Comparison of ENCODE assay signal across 20 cellular contexts in genomic region chr2:213669657-213670056, GRCh38.
DNase-seq lines count a peak whose midpoint lies in the region; ATAC-seq, FAIRE-seq and TF ChIP-seq lines count a peak whose summit lies in the region.
"Had no signal": no experiment of that assay in that cellular context is flagged by ENCODE, and none has a peak within 500 bp of the region (broad histone marks: within the 10 kb centered on the region; RNA-seq: fewer than 3 reads in every experiment).

No MANE protein-coding gene starts in this region.

- H3K4me3 ChIP-seq in MM.1S (ENCODE audit: low read length) (no peak overlapping the region), H1 (ENCODE audit: extremely low read depth in 1 of 4, insufficient read depth in 2 of 4, low read depth in 3 of 4, low read length in 4 of 4) (no peak overlapping the region), OCI-LY7 (ENCODE audit: low read depth, low read length, poor library complexity, severe bottlenecking) (no peak overlapping the region)
- H3K4me3 ChIP-seq: A549; BLaER1 treated with 17β-estradiol and CSF1 and Interleukin-3, amounts not matched to agents 10 nM and 100 nM had no signal

- no peaks in the 10 kb centered on the region for H3K79me1 ChIP-seq in H1 (ENCODE audit: low read depth, low read length)

- intact Hi-C loops in OCI-LY7 (cut with micrococcal nuclease; ENCODE audit: unreplicated experiment): no loop called here

- no peak overlapping the region for H2BK5ac ChIP-seq in H1 (ENCODE audit: low read depth, low read length)

- ATAC-seq in GM18867 (IDR thresholded peaks at IDR 0.05; ENCODE audit: unreplicated experiment): peak; percentile 52
- ATAC-seq: A549; CD8-positive, alpha-beta T cell had no signal

- peak overlapping the region; percentile 24; the same call in 1 of the 2 replicates for H3K27ac ChIP-seq in MM.1S (ENCODE audit: low read length)
- no peak overlapping the region for H3K27ac ChIP-seq in H1 (ENCODE audit: low read depth, low read length)
- no peak overlapping the region for H3K27ac ChIP-seq in OCI-LY7 (ENCODE audit: low read depth, low read length, poor library complexity, severe bottlenecking)
- H3K27ac ChIP-seq: 22Rv1; A549; BLaER1 treated with 17β-estradiol and CSF1 and Interleukin-3, amounts not matched to agents 10 nM and 100 nM; C4-2B had no signal

- POLR2A ChIA-PET in H1 (lab: Charles Lee; ENCODE audit: partially characterized antibody): no interaction called here
- POLR2A ChIA-PET in OCI-LY7 (lab: Charles Lee): interaction anchor here (0.7 kb wide), 2 partner anchors 682 to 890 kb away, joined by 3 read pairs; no protein-coding TSS in a partner anchor

- H3K4me2 ChIP-seq in MM.1S (ENCODE audit: low read depth, low read length): peak overlapping the region; percentile 15; the same call in 1 of the 2 replicates
- no peak overlapping the region for H3K4me2 ChIP-seq in H1 (ENCODE audit: insufficient read depth in 1 of 2, low read depth in 2 of 2, low read length in 2 of 2)
- H3K4me2 ChIP-seq in OCI-LY7 (ENCODE audit: low read length): no peak overlapping the region
- H3K4me2 ChIP-seq: A549; BLaER1 treated with 17β-estradiol and CSF1 and Interleukin-3, amounts not matched to agents 10 nM and 100 nM had no signal

- TF ChIP-seq POLR2A in H1 (IDR thresholded peaks at IDR 0.05; ENCODE audit: control extremely low read depth in 1 of 2, low read depth in 2 of 2, low read length in 2 of 2): no peak

- H3K36me3 ChIP-seq in MM.1S (replicated peaks; ENCODE audit: insufficient read depth, low read length): no peaks in the 10 kb centered on the region
- H3K36me3 ChIP-seq in H1 (ENCODE audit: control insufficient read depth in 2 of 4, insufficient read depth in 4 of 4, low read length in 3 of 4): no peaks in the 10 kb centered on the region; a peak in 1 of 8 replicates
- H3K36me3 ChIP-seq in OCI-LY7 (ENCODE audit: insufficient read depth, low read length): no peaks in the 10 kb centered on the region
- H3K36me3 ChIP-seq: BLaER1 treated with 17β-estradiol and CSF1 and Interleukin-3, amounts not matched to agents 10 nM and 100 nM had no signal

- no peak for TF ChIP-seq RAD21 in H1 (IDR thresholded peaks at IDR 0.05 in 1 of 2, conservative IDR thresholded peaks at IDR 0.05 in 1 of 2; ENCODE audit: low read depth in 2 of 2, low read length in 2 of 2)

- H3K27me3 ChIP-seq in MM.1S (replicated peaks; ENCODE audit: insufficient read depth, low read length) (no peaks in the 10 kb centered on the region), H1 (replicated peaks in 1 of 4; ENCODE audit: control insufficient read depth in 3 of 4, extremely low read depth in 1 of 4, insufficient read depth in 3 of 4, low read length in 3 of 4) (no peaks in the 10 kb centered on the region)
- H3K27me3 ChIP-seq: BLaER1 treated with 17β-estradiol and CSF1 and Interleukin-3, amounts not matched to agents 10 nM and 100 nM had no signal

- H3K23me2 ChIP-seq in H1 (ENCODE audit: low read depth, low read length): no peaks in the 10 kb centered on the region

- H3K9ac ChIP-seq in MM.1S (ENCODE audit: low read length) (no peak overlapping the region), H1 (replicated peaks in 1 of 4; ENCODE audit: extremely low read depth in 1 of 4, low read depth in 3 of 4, low read length in 3 of 4) (no peak overlapping the region)
- H3K9ac ChIP-seq: BLaER1 treated with 17β-estradiol and CSF1 and Interleukin-3, amounts not matched to agents 10 nM and 100 nM had no signal

- H3K4ac ChIP-seq in H1 (replicated peaks; ENCODE audit: insufficient read length, low read depth, low read length): no peak overlapping the region

- no peak overlapping the region for H2AK5ac ChIP-seq in H1 (ENCODE audit: low read depth, low read length)

- no peak overlapping the region for H2BK12ac ChIP-seq in H1 (ENCODE audit: low read depth, low read length)

- no peak overlapping the region for H2BK20ac ChIP-seq in H1 (ENCODE audit: low read length)

- no peaks in the 10 kb centered on the region; the same call in 1 of the 2 replicates for H3F3A ChIP-seq in MM.1S (ENCODE audit: insufficient read depth, low read length)

- TF ChIP-seq CTCF in MM.1S (IDR thresholded peaks at IDR 0.05; ENCODE audit: low read length): no peak
- TF ChIP-seq CTCF in H1 (IDR thresholded peaks at IDR 0.05; ENCODE audit: control extremely low read depth in 1 of 3, insufficient read depth in 1 of 3, low read depth in 1 of 3, low read length in 3 of 3): no peak
- no peak for TF ChIP-seq CTCF in OCI-LY7 (conservative IDR thresholded peaks at IDR 0.05; ENCODE audit: low read length)

- H3K4me1 ChIP-seq in MM.1S (ENCODE audit: low read length) (0 out of 2 replicates have a peak, but pooled peaks cover 7% of the 10 kb centered on the region), H1 (replicated peaks in 1 of 4; ENCODE audit: control insufficient read depth in 3 of 4, insufficient read depth in 4 of 4, low read length in 3 of 4) (no peaks in the 10 kb centered on the region), OCI-LY7 (ENCODE audit: insufficient read depth, low read length, poor library complexity, severe bottlenecking) (no peaks in the 10 kb centered on the region)
- H3K4me1 ChIP-seq: A549; BLaER1 treated with 17β-estradiol and CSF1 and Interleukin-3, amounts not matched to agents 10 nM and 100 nM had no signal

- FAIRE-seq in H1 (lab: Jason Lieb, UNC): no peak
- FAIRE-seq: A549, D721Med, G401.6, GM12891, GM19239 had no signal

- H4K5ac ChIP-seq in H1 (ENCODE audit: insufficient read length, low read depth, low read length): no peak overlapping the region

- DNase-seq in MM.1S: peak; percentile 84
- no peak for DNase-seq in H1 (ENCODE audit: low read depth in 1 of 2, low spot score in 2 of 2)
- no peak for DNase-seq in NCI-H1417 treated with DMSO at 0.1 percent for 48 hours (lab: John Stamatoyannopoulos, UW)
- no peak for DNase-seq in OCI-LY7 (ENCODE audit: low spot score)
- DNase-seq: AML-193; Caco-2; Calu3; CD4-positive, alpha-beta T cell; CD8-positive, alpha-beta T cell; DMS79 treated with DMSO at 0.1 percent for 48 hours; GF-D8 had no signal

- H3K9me3 ChIP-seq in MM.1S (replicated peaks; ENCODE audit: insufficient read depth, low read length) (no peaks in the 10 kb centered on the region), H1 (ENCODE audit: insufficient read depth in 2 of 2, low read depth in 1 of 2, low read length in 1 of 2) (peaks cover 0 to 7% of the 10 kb centered on the region in 2 experiments; a peak in 2 of 4 replicates), OCI-LY7 (ENCODE audit: low read length) (no peaks in the 10 kb centered on the region)

- no peak overlapping the region for H3K23ac ChIP-seq in H1 (ENCODE audit: insufficient read length)

- H3K14ac ChIP-seq in H1 (ENCODE audit: insufficient read length): no peak overlapping the region

- no peak overlapping the region for H4K91ac ChIP-seq in H1 (replicated peaks; ENCODE audit: insufficient read length, low read length)

- no peak overlapping the region for H3K18ac ChIP-seq in H1 (ENCODE audit: extremely low read depth, low read length)

- H4K20me1 ChIP-seq in MM.1S (ENCODE audit: insufficient read depth, low read length): no peaks in the 10 kb centered on the region
- H4K20me1 ChIP-seq in H1 (replicated peaks in 1 of 2; ENCODE audit: control insufficient read depth in 1 of 2, insufficient read depth in 2 of 2, low read length in 2 of 2): no peaks in the 10 kb centered on the region
- no peaks in the 10 kb centered on the region for H4K20me1 ChIP-seq in OCI-LY7 (ENCODE audit: insufficient read depth, low read length)
- H4K20me1 ChIP-seq: BLaER1 treated with 17β-estradiol and CSF1 and Interleukin-3, amounts not matched to agents 10 nM and 100 nM had no signal

- CTCF ChIA-PET in H1 (lab: Charles Lee; ENCODE audit: partially characterized antibody) (interaction anchor here (0.6 to 0.7 kb wide), 2 partner anchors 47 to 55 kb away, joined by 3 to 4 read pairs; no protein-coding TSS in a partner anchor), OCI-LY7 (lab: Charles Lee; ENCODE audit: unreplicated experiment) (no interaction called here)

- TF ChIP-seq EP300 in H1 (IDR thresholded peaks at IDR 0.05; ENCODE audit: borderline replicate concordance in 1 of 2, low read depth in 2 of 2, low read length in 2 of 2): no peak

- H2BK15ac ChIP-seq in H1 (ENCODE audit: low read length): no peak overlapping the region

- no peaks in the 10 kb centered on the region for H3K79me2 ChIP-seq in MM.1S (ENCODE audit: low read length)
- no peaks in the 10 kb centered on the region for H3K79me2 ChIP-seq in H1 (ENCODE audit: control insufficient read depth in 1 of 2, insufficient read depth in 2 of 2, low read length in 2 of 2)
- no peaks in the 10 kb centered on the region for H3K79me2 ChIP-seq in OCI-LY7 (ENCODE audit: insufficient read depth, low read depth, low read length)

- BruUV-seq in OCI-LY7 (replicated peaks; lab: Mats Ljungman, UMichigan): no TSS peak

- WGBS in H1 (ENCODE audit: extremely low coverage in 1 of 2, insufficient coverage in 1 of 2, insufficient read length in 1 of 2, insufficient replicate concordance in 2 of 2, low coverage in 1 of 2, low lambda C conversion rate in 2 of 2, missing lambda C conversion rate in 1 of 2), 2 experiments: 98% methylated on average over 4 of the region's 4 CpGs; no CpG with 5 or more reads in 1 of the 2 experiments

- no peak overlapping the region for H3K56ac ChIP-seq in H1 (replicated peaks; ENCODE audit: insufficient read length, low read depth, low read length)

- H2BK120ac ChIP-seq in H1 (replicated peaks; ENCODE audit: low read depth, low read length): no peak overlapping the region

- H2AFZ ChIP-seq in MM.1S (ENCODE audit: low read length) (no peak overlapping the region), H1 (ENCODE audit: low read length) (no peak overlapping the region), OCI-LY7 (ENCODE audit: low read length) (no peak overlapping the region)

- H3K9me2 ChIP-seq in MM.1S (replicated peaks; ENCODE audit: insufficient read depth, low read length) (no peaks in the 10 kb centered on the region), OCI-LY7 (ENCODE audit: insufficient read depth, low read length) (no peaks in the 10 kb centered on the region)

- H4K8ac ChIP-seq in H1 (ENCODE audit: extremely low read depth, insufficient read depth, low read length): no peak overlapping the region

TF ChIP-seq in H1, 55 proteins besides CTCF, POLR2A, EP300 and RAD21:
- TF ChIP-seq FOSL1 (IDR thresholded peaks at IDR 0.05; ENCODE audit: insufficient read depth, low read depth, low read length) (no peak), SUZ12 (IDR thresholded peaks at IDR 0.05; ENCODE audit: low read length) (no peak), ZNF274 (IDR thresholded peaks at IDR 0.05; ENCODE audit: borderline replicate concordance, extremely low read depth, low read length) (peak; percentile 7; the same call in 1 of the 2 replicates), KDM1A (IDR thresholded peaks at IDR 0.05; ENCODE audit: borderline replicate concordance, low read length) (no peak), TAF7 (optimal IDR thresholded peaks at IDR 0.05; ENCODE audit: borderline replicate concordance, low read depth, low read length) (no peak), BCL11A (IDR thresholded peaks at IDR 0.05; ENCODE audit: low read depth in 2 of 2, low read length in 2 of 2) (no peak), RNF2 (IDR thresholded peaks at IDR 0.05; ENCODE audit: borderline replicate concordance, low read depth, low read length, missing control alignments, poor library complexity, severe bottlenecking) (no peak), TEAD4 (IDR thresholded peaks at IDR 0.05; ENCODE audit: low read depth, low read length) (no peak), SP4 (IDR thresholded peaks at IDR 0.05; ENCODE audit: low read length) (no peak)
